In genomic region chr5:115599502-115599901, GRCh38 we compare ENCODE assay signal across 8 cellular contexts. TPM values are rescaled to one million over a fixed set of nuclear protein-coding genes. Genes with fewer than 3 reads are reported as not detected.
DNase-seq lines count a peak whose midpoint lies in the region; ATAC-seq and TF ChIP-seq lines count a peak whose summit lies in the region.

No MANE protein-coding gene starts in this region.

- in situ Hi-C loops in SK-MEL-5 (cut with HindIII; ENCODE audit: low pct_unique_long_range_greater_than_20kb, low sequenced_read_pairs): no loop called here

- peak; percentile 44 for ATAC-seq in GM18505 (IDR thresholded peaks at IDR 0.05; ENCODE audit: unreplicated experiment)
- peak; percentile 25 for ATAC-seq in HG02588 (IDR thresholded peaks at IDR 0.05; ENCODE audit: unreplicated experiment)

- no peak for TF ChIP-seq POLR2A in GM18505 (IDR thresholded peaks at IDR 0.05; ENCODE audit: borderline replicate concordance, extremely low read depth, insufficient read depth, insufficient read length)

- DNase-seq in SK-MEL-5 (ENCODE audit: low read depth, low spot score) (peak; percentile 10), kidney tubule cell (ENCODE audit: low spot score) (peak; percentile 17), NCI-H128 (lab: John Stamatoyannopoulos, UW; ENCODE audit: unreplicated experiment) (no peak), NCI-H1417 (lab: John Stamatoyannopoulos, UW) (no peak)
- DNase-seq in stimulated activated CD4-positive, alpha-beta T cell treated with anti-CD3 and anti-CD28 coated beads, Interleukin-15, amount 100 ng/mL, for 24 hours: no peak
- DNase-seq in effector CD4-positive, alpha-beta T cell: no peak

RNA-seq across cellular contexts. Expression of gene TICAM2, which starts 2.8 kb away (rescaled TPM):
- total RNA-seq in SK-MEL-5 (2014; rRNA removed; shearing (Covaris generic)): 0.08 TPM in 1 of 2 replicates, not detected in the other
- not detected in 2 replicates for polyA plus RNA-seq in SK-MEL-5 (2015; cell fraction: cytosol; rRNA removed)
- 0.42 TPM in 1 of 2 replicates, not detected in the other for polyA plus RNA-seq in SK-MEL-5 (2015; cell fraction: nucleus; rRNA removed)

RNA-seq across cellular contexts. Expression of gene TMED7, which starts 26.3 kb away (rescaled TPM):
- 101 and 105 TPM in 2 replicates for total RNA-seq in SK-MEL-5 (2014; rRNA removed; shearing (Covaris generic))
- polyA plus RNA-seq in SK-MEL-5 (2015; cell fraction: cytosol; rRNA removed): 167 and 242 TPM in 2 replicates
- polyA plus RNA-seq in SK-MEL-5 (2015; cell fraction: nucleus; rRNA removed): 23.4 and 39.8 TPM in 2 replicates

RNA-seq across cellular contexts. Expression of gene FEM1C, which starts 54.9 kb away (rescaled TPM):
- total RNA-seq in SK-MEL-5 (2014; rRNA removed; shearing (Covaris generic)): 11.6 and 12.1 TPM in 2 replicates
- 7.0 and 8.7 TPM in 2 replicates for polyA plus RNA-seq in SK-MEL-5 (2015; cell fraction: cytosol; rRNA removed)
- polyA plus RNA-seq in SK-MEL-5 (2015; cell fraction: nucleus; rRNA removed): 17.1 and 18.5 TPM in 2 replicates

Comparison
In these comparisons a context has a peak if more than half of its experiments do, and no peak if none do; other contexts are left out.
1. DNase-seq: peak in SK-MEL-5 (single experiment) and kidney tubule cell (single experiment); none in stimulated activated CD4-positive, alpha-beta T cell treated with anti-CD3 and anti-CD28 coated beads, Interleukin-15, amount 100 ng/mL, for 24 hours (single experiment), NCI-H128 (single experiment), NCI-H1417 (0 of 3) and effector CD4-positive, alpha-beta T cell (single experiment).